Comparison of ENCODE assay signal across 8 cellular contexts in the genomic region with DNA sequence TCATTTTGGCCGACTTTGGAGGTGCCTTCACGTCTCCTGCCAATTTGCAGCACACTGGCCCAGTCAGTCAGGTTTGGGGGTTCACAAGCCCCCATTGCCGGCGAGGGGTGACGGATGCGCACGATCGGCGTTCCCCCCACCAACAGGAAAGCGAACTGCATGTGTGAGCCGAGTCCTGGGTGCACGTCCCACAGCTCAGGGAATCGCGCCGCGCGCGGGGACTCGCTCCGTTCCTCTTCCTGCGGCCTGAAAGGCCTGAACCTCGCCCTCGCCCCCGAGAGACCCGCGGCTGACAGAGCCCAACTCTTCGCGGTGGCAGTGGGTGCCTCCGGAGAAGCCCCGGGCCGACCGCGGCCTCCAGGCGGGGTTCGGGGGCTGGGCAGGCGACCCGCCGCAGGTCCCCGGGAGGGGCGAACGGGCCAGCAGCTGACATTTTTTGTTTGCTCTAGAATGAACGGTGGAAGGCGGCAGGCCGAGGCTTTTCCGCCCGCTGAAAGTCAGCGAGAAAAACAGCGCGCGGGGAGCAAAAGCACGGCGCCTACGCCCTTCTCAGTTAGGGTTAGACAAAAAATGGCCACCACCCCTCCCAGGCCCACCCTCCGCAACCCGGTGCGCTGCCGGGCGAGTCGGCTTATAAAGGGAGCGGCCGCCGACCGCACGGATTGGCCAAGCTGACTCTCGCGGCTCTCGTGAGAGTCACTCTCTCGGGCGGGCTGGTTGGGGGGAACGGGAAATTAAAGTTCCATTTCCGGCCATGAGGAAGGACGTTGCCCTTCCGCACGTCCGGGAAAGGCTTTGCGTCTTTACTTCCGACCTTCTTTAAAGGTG. TPM values are rescaled to one million over a fixed set of nuclear protein-coding genes. Genes with fewer than 3 reads are reported as not detected.
A peak's percentile ranks its signal among the peaks of the same experiment; 100 is the strongest.
DNase-seq lines count a peak whose midpoint lies in the region; ATAC-seq and TF ChIP-seq lines count a peak whose summit lies in the region.

Gene TERC, minus strand, starts transcription at position 608 of the 828 bp plus-strand sequence.

- H3K4me3 Mint-ChIP-seq in naive thymus-derived CD8-positive, alpha-beta T cell: peak within 1 kb of the TSS; percentile 87 to 98 (median 96)

- peak; percentile 74 for ATAC-seq in GM21717 (IDR thresholded peaks at IDR 0.05; ENCODE audit: unreplicated experiment)
- peak; percentile 87 to 90 for ATAC-seq in naive thymus-derived CD8-positive, alpha-beta T cell

- no peaks in the 10 kb centered on the region for H3K36me3 ChIP-seq in KMS-11 (ENCODE audit: insufficient read depth)

- H3K27me3 Mint-ChIP-seq in naive thymus-derived CD8-positive, alpha-beta T cell: no peaks in the 10 kb centered on the region

- peak within 1 kb of the TSS; percentile 62 for H2AFZ ChIP-seq in KMS-11 (ENCODE audit: low read depth)

- H3K36me3 Mint-ChIP-seq in naive thymus-derived CD8-positive, alpha-beta T cell: no peaks in the 10 kb centered on the region

- TF ChIP-seq CTCF in KMS-11 (conservative IDR thresholded peaks at IDR 0.05; ENCODE audit: low read depth, low read length) (no peak), fibroblast of mammary gland (conservative IDR thresholded peaks at IDR 0.05; ENCODE audit: control insufficient read depth, insufficient read depth, low read depth, low read length) (no peak)

- peaks cover 7 to 28% (median 27%) of the 10 kb centered on the region in 4 donors for H3K4me1 Mint-ChIP-seq in naive thymus-derived CD8-positive, alpha-beta T cell

- peak within 1 kb of the TSS; percentile 95 to 100 (median 98) for H3K27ac Mint-ChIP-seq in naive thymus-derived CD8-positive, alpha-beta T cell

- H3K4me1 ChIP-seq in KMS-11 (ENCODE audit: low read depth, poor library complexity, severe bottlenecking): peaks cover 6% of the 10 kb centered on the region

- peak within 1 kb of the TSS; percentile 64 for H3K4me2 ChIP-seq in KMS-11

- no peaks in the 10 kb centered on the region for H4K20me1 ChIP-seq in KMS-11 (ENCODE audit: insufficient read depth)

- peak within 1 kb of the TSS; percentile 89 for H3K27ac ChIP-seq in KMS-11

- peak within 1 kb of the TSS; percentile 87 for H3K9ac ChIP-seq in KMS-11

- POLR2A ChIA-PET in naive thymus-derived CD8-positive, alpha-beta T cell (lab: Charles Lee): interaction anchor here (0.6 to 5.1 kb wide), 19 partner anchors 8 to 1144 kb away, joined by 3 to 105 read pairs (median 4); partner anchors contain the start of genes EIF5A2, GPR160, LRRC34 and LRRIQ4

- no peaks in the 10 kb centered on the region for H3K79me2 ChIP-seq in KMS-11 (ENCODE audit: insufficient read depth, low read depth)

- peaks cover 0 to 10% (median 2%) of the 10 kb centered on the region in 9 donors for H3K9me3 Mint-ChIP-seq in naive thymus-derived CD8-positive, alpha-beta T cell

- H3K4me3 ChIP-seq in KMS-11 (IDR thresholded peaks at IDR 0.05; ENCODE audit: insufficient read depth, low read depth, low read length) (no peak within 1 kb of the TSS), fibroblast of mammary gland (ENCODE audit: control insufficient read depth, low read depth, low read length) (peak within 1 kb of the TSS; percentile 86)

- peak; percentile 79 for DNase-seq in DMS79 treated with DMSO at 0.1 percent for 48 hours (lab: John Stamatoyannopoulos, UW)
- peak; percentile 85 for DNase-seq in RPMI8226
- peak; percentile 86 for DNase-seq in activated T-helper 9 cell treated with anti-CD3 and anti-CD28 coated beads, Interleukin-2, amount 50 U/mL, for 16 hours (ENCODE audit: low read depth)
- DNase-seq in fibroblast of mammary gland (ENCODE audit: low read depth): peak; percentile 93
- DNase-seq in naive thymus-derived CD8-positive, alpha-beta T cell: peak; percentile 83 to 98 (median 94)
- DNase-seq in stimulated activated naive CD4-positive, alpha-beta T cell (lab: John Stamatoyannopoulos, UW): peak; percentile 86 to 95 (median 92)

- no peaks in the 10 kb centered on the region for H3K27me3 ChIP-seq in KMS-11 (ENCODE audit: insufficient read depth, low read depth)

RNA-seq across cellular contexts. Expression of gene TERC, which starts in this region (rescaled TPM):
- total RNA-seq in naive thymus-derived CD8-positive, alpha-beta T cell: 10 to 100 TPM; 12.4 to 17.5 TPM
- 1 to 10 TPM in 2 of 3 donors, not detected in 1; 1.4 to 1.6 TPM for polyA plus RNA-seq in naive thymus-derived CD8-positive, alpha-beta T cell
